ENCODE assay signal across 8 cellular contexts in genomic region chr4:122922877-122923511, GRCh38.
DNase-seq lines count a peak whose midpoint lies in the region; ATAC-seq and TF ChIP-seq lines count a peak whose summit lies in the region.

No MANE protein-coding gene starts in this region.

- peak overlapping the region; percentile 16 to 75 for H3K27ac ChIP-seq in coronary artery

- peak overlapping the region; percentile 80 for H3K4me3 ChIP-seq in coronary artery

- DNase-seq in Ammon's horn (ENCODE audit: low spot score) = peak; percentile 93
- DNase-seq in GM19238 (ENCODE audit: insufficient read length, low spot score) = peak; percentile 60
- DNase-seq in NCI-H524 treated with DMSO at 0.1 percent for 48 hours (lab: John Stamatoyannopoulos, UW) = peak; percentile 13
- peak; percentile 92 for DNase-seq in activated CD4-positive, alpha-beta T cell treated with anti-CD3 and anti-CD28 coated beads for 48 hours
- DNase-seq in coronary artery (ENCODE audit: low spot score) = peak; percentile 86
- DNase-seq in left kidney (ENCODE audit: low read depth, low spot score) = peak; percentile 97
- peak; percentile 76 to 78 for DNase-seq in stimulated activated CD4-positive, alpha-beta T cell treated with anti-CD3 and anti-CD28 coated beads, Interleukin-2, amount 100 ng/mL, for 48 hours

- ATAC-seq in HG03439 (IDR thresholded peaks at IDR 0.05; ENCODE audit: unreplicated experiment) = peak; percentile 97

- no peak for TF ChIP-seq CTCF in coronary artery (IDR thresholded peaks at IDR 0.05)

Comparison
In these comparisons a context has a peak if more than half of its experiments do, and no peak if none do; other contexts are left out.
1. Peak in every context shown above with its lines: DNase-seq, ATAC-seq, H3K4me3 ChIP-seq and H3K27ac ChIP-seq.
2. DNase-seq: peak in every context shown above with its lines; median percentile 97 in left kidney; 93 in Ammon's horn; 92 in activated CD4-positive, alpha-beta T cell treated with anti-CD3 and anti-CD28 coated beads for 48 hours; 86 in coronary artery; 77 in stimulated activated CD4-positive, alpha-beta T cell treated with anti-CD3 and anti-CD28 coated beads, Interleukin-2, amount 100 ng/mL, for 48 hours; 60 in GM19238; 13 in NCI-H524 treated with DMSO at 0.1 percent for 48 hours.